ENCODE assay signal across 10 cellular contexts in the genomic region with DNA sequence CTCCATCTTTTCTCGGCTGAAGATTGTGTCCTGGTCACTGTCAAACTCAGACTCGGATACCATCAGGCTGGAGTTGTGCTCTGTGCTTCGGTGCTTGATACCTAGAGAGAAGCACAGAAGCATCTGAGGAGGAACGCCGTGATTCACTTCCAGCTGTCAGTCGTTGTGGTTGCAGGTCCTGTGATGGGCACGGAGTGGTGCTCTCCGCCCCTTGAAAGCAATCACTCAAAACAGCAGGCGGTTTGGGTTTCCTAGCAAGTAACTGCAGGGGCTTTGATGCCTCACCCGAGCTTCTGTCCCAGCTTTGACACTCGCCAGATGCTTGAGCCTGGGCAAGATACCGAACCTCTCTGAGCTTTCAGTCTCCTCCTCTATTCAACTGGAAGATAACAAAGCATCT. TPM values are rescaled to one million over a fixed set of nuclear protein-coding genes. Genes with fewer than 3 reads are reported as not detected.
DNase-seq lines count a peak whose midpoint lies in the region; ATAC-seq and TF ChIP-seq lines count a peak whose summit lies in the region.
"Had no signal": no experiment of that assay in that cellular context is flagged by ENCODE, and none has a peak within 500 bp of the region (broad histone marks: within the 10 kb centered on the region; RNA-seq: fewer than 3 reads in every experiment).

No MANE protein-coding gene starts in this region.

- no peak for TF ChIP-seq POLR2A in gastroesophageal sphincter (IDR thresholded peaks at IDR 0.05)
- TF ChIP-seq POLR2A in Peyer's patch (IDR thresholded peaks at IDR 0.05) = no peak

- H3K4me3 ChIP-seq in gastroesophageal sphincter (no peak overlapping the region), Peyer's patch (no peak overlapping the region)

- CTCF ChIA-PET in CD4-positive, alpha-beta T cell (lab: Charles Lee) = interaction anchor here (0.5 to 1.1 kb wide), 4 partner anchors 34 to 250 kb away, joined by 3 to 7 read pairs (median 4); a partner anchor contains a TSS
- CTCF ChIA-PET in activated CD4-positive, alpha-beta T cell treated with anti-CD3 and anti-CD28 coated beads, Interleukin-2, amount 10 ng/mL, durations not matched to agents 7 days and 5 days (lab: Charles Lee) = interaction anchor here (0.8 to 1.9 kb wide), 5 partner anchors 11 to 466 kb away, joined by 3 to 6 read pairs (median 4); a partner anchor contains a TSS

- TF ChIP-seq CTCF in CD4-positive, alpha-beta T cell (IDR thresholded peaks at IDR 0.05) = no peak
- TF ChIP-seq CTCF in gastroesophageal sphincter (IDR thresholded peaks at IDR 0.05) (no peak), Peyer's patch (IDR thresholded peaks at IDR 0.05) (no peak)

- no peaks in the 10 kb centered on the region for H3K9me3 Mint-ChIP-seq in CD4-positive, alpha-beta T cell
- no peaks in the 10 kb centered on the region for H3K9me3 Mint-ChIP-seq in activated CD4-positive, alpha-beta T cell treated with anti-CD3 and anti-CD28 coated beads, Interleukin-2, amount 10 ng/mL, durations not matched to agents 7 days and 5 days

- POLR2A ChIA-PET in CD4-positive, alpha-beta T cell (lab: Charles Lee) = interaction anchor here (1.0 kb wide), 1 partner anchor 53 kb away, joined by 3 read pairs; a partner anchor contains a TSS
- POLR2A ChIA-PET in activated CD4-positive, alpha-beta T cell treated with anti-CD3 and anti-CD28 coated beads, Interleukin-2, amount 10 ng/mL, durations not matched to agents 7 days and 5 days (lab: Charles Lee) = interaction anchor here (0.5 kb wide), 1 partner anchor 258 kb away, joined by 9 read pairs; no protein-coding TSS in a partner anchor

- H3K4me1 ChIP-seq in gastroesophageal sphincter = no peaks in the 10 kb centered on the region
- no peaks in the 10 kb centered on the region for H3K4me1 ChIP-seq in Peyer's patch

- intact Hi-C loops in CD4-positive, alpha-beta T cell (cut with DNase I, micrococcal nuclease) = no loop called here

- 11 to 38% methylated on average over 5 to 8 of the region's 12 CpGs for WGBS in gastroesophageal sphincter (ENCODE audit: low coverage in 1 of 2), 2 donors

- TF ChIP-seq EP300 in gastroesophageal sphincter (IDR thresholded peaks at IDR 0.05) = no peak

- no peaks in the 10 kb centered on the region for H3K9me3 ChIP-seq in CD4-positive, alpha-beta T cell (ENCODE audit: control insufficient read depth, low read length)
- H3K9me3 ChIP-seq in gastroesophageal sphincter (no peaks in the 10 kb centered on the region), Peyer's patch (no peaks in the 10 kb centered on the region)

- H3K36me3 ChIP-seq in gastroesophageal sphincter = no peaks in the 10 kb centered on the region
- no peaks in the 10 kb centered on the region for H3K36me3 ChIP-seq in Peyer's patch

- peaks cover 5% of the 10 kb centered on the region for H3K27me3 Mint-ChIP-seq in CD4-positive, alpha-beta T cell
- peaks cover 11% of the 10 kb centered on the region for H3K27me3 Mint-ChIP-seq in activated CD4-positive, alpha-beta T cell treated with anti-CD3 and anti-CD28 coated beads, Interleukin-2, amount 10 ng/mL, durations not matched to agents 7 days and 5 days

- no peaks in the 10 kb centered on the region for H3K36me3 Mint-ChIP-seq in CD4-positive, alpha-beta T cell (ENCODE audit: low read depth)
- H3K36me3 Mint-ChIP-seq in activated CD4-positive, alpha-beta T cell treated with anti-CD3 and anti-CD28 coated beads, Interleukin-2, amount 10 ng/mL, durations not matched to agents 7 days and 5 days (ENCODE audit: low read depth) = no peaks in the 10 kb centered on the region

- no peak overlapping the region for H3K27ac ChIP-seq in CD4-positive, alpha-beta T cell (ENCODE audit: low read depth, low read length)
- H3K27ac ChIP-seq in gastroesophageal sphincter = no peak overlapping the region
- no peak overlapping the region for H3K27ac ChIP-seq in Peyer's patch
- H3K27ac ChIP-seq: parathyroid adenoma had no signal

- in situ Hi-C loops in G401 (cut with HindIII; ENCODE audit: low sequenced_read_pairs) = no loop called here

- peaks cover 10% of the 10 kb centered on the region for H3K4me1 Mint-ChIP-seq in CD4-positive, alpha-beta T cell (ENCODE audit: low read depth)
- H3K4me1 Mint-ChIP-seq in activated CD4-positive, alpha-beta T cell treated with anti-CD3 and anti-CD28 coated beads, Interleukin-2, amount 10 ng/mL, durations not matched to agents 7 days and 5 days = peaks cover 9% of the 10 kb centered on the region

- H3K27ac Mint-ChIP-seq in CD4-positive, alpha-beta T cell = no peak overlapping the region
- no peak overlapping the region for H3K27ac Mint-ChIP-seq in activated CD4-positive, alpha-beta T cell treated with anti-CD3 and anti-CD28 coated beads, Interleukin-2, amount 10 ng/mL, durations not matched to agents 7 days and 5 days

- DNase-seq in CD4-positive, alpha-beta T cell = peak; percentile 12 to 37 (median 20)
- DNase-seq in activated CD4-positive, alpha-beta T cell treated with anti-CD3 and anti-CD28 coated beads, Interleukin-2, amount 10 ng/mL, durations not matched to agents 7 days and 5 days = peak; percentile 50
- DNase-seq in foreskin melanocyte (peak; percentile 13), cerebellar nuclear complex (lab: John Stamatoyannopoulos, UW) (no peak), Peyer's patch (no peak), G401 (ENCODE audit: low spot score) (no peak)
- DNase-seq: NCI-H2029 treated with DMSO at 0.1 percent for 48 hours had no signal

- ATAC-seq in CD4-positive, alpha-beta T cell (ENCODE audit: poor library complexity) = peak; percentile 75
- ATAC-seq in HG02981 (IDR thresholded peaks at IDR 0.05; ENCODE audit: unreplicated experiment) (peak; percentile 68), gastroesophageal sphincter (no peak)

- H3K27me3 ChIP-seq in CD4-positive, alpha-beta T cell (ENCODE audit: control insufficient read depth, insufficient read depth, low read length) = no peaks in the 10 kb centered on the region
- H3K27me3 ChIP-seq in gastroesophageal sphincter = peaks cover 14% of the 10 kb centered on the region
- no peaks in the 10 kb centered on the region for H3K27me3 ChIP-seq in Peyer's patch

- H3K4me3 Mint-ChIP-seq in CD4-positive, alpha-beta T cell = no peak overlapping the region
- no peak overlapping the region for H3K4me3 Mint-ChIP-seq in activated CD4-positive, alpha-beta T cell treated with anti-CD3 and anti-CD28 coated beads, Interleukin-2, amount 10 ng/mL, durations not matched to agents 7 days and 5 days

RNA-seq across cellular contexts. Expression of a gene that starts 52.5 kb away (rescaled TPM):
- total RNA-seq in CD4-positive, alpha-beta T cell = 1 to 10 TPM; 3.6 to 5.0 TPM
- total RNA-seq in activated CD4-positive, alpha-beta T cell treated with anti-CD3 and anti-CD28 coated beads, Interleukin-2, amount 10 ng/mL, durations not matched to agents 7 days and 5 days = 1 to 10 TPM; 3.2 to 3.6 TPM
- 1 to 10 TPM; 1.5 to 3.4 (median 3.1) TPM for total RNA-seq in gastroesophageal sphincter
- total RNA-seq in Peyer's patch = 10 to 100 TPM in 2 of 4 donors, 1 to 10 TPM in 2; 3.5 to 25.6 (median 8.8) TPM
- 6.1 and 8.6 TPM in 2 replicates for total RNA-seq in G401 (2014; rRNA removed; shearing (Covaris generic))

RNA-seq across cellular contexts. Expression of a gene that starts 57.9 kb away (rescaled TPM):
- total RNA-seq in CD4-positive, alpha-beta T cell = under 1 TPM; 0.59 to 0.66 TPM
- under 1 TPM; 0.10 to 0.15 TPM for total RNA-seq in activated CD4-positive, alpha-beta T cell treated with anti-CD3 and anti-CD28 coated beads, Interleukin-2, amount 10 ng/mL, durations not matched to agents 7 days and 5 days
- total RNA-seq in gastroesophageal sphincter (1 to 10 TPM; 3.8 to 7.8 (median 5.6) TPM), Peyer's patch (1 to 10 TPM in 1 of 4 donors, not detected in 3; 2.1 TPM)
- 0.71 and 7.4 TPM in 2 replicates for total RNA-seq in G401 (2014; rRNA removed; shearing (Covaris generic))

Comparison
In these comparisons a context has a peak if more than half of its experiments do, and no peak if none do; other contexts are left out.
1. DNase-seq: peak in CD4-positive, alpha-beta T cell (10 of 10), activated CD4-positive, alpha-beta T cell treated with anti-CD3 and anti-CD28 coated beads, Interleukin-2, amount 10 ng/mL, durations not matched to agents 7 days and 5 days (single experiment) and foreskin melanocyte (single experiment); none in cerebellar nuclear complex (0 of 2), Peyer's patch (0 of 3) and G401 (single experiment).